In the genomic region with DNA sequence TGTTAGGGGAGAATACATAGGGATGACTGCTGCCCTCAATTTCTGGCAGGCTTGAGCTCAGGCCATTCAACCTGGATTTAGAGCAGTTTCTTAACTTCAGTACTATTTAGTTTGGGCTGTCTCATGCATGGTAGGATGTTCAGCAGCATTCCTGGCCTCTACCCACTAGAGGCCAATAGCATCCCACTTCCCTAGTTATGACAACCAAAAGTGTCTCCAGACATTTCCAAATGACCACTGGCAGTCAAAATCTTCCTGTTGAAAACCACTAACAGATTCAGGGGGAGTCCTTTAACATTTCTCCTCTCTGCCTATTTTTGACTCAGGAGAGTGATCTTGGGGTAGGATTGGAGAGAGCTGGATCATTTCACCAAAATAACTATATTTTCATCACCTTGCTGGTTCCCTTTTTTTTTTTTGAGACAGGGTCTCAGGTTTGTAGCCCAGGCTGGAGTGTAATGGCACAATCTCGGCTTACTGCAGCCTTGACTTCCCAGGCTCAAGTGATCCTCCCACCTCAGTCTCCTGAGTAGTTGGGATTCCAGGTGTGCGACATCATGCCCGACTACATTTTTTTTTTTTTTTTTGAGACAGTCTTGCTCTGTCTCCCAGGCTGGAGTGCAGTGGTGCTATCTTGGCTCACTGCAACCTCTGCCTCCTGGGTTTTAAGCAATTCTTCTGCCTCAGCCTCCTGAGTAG, we compare ENCODE assay signal across 1 cellular context.
TF ChIP-seq lines count a peak whose summit lies in the region.

No MANE protein-coding gene starts in this region.

TF ChIP-seq in HCT116, 20 proteins besides CTCF, POLR2A, EP300 and RAD21 (continued from another document):
- TF ChIP-seq CEBPB (IDR thresholded peaks at IDR 0.05; ENCODE audit: low read depth) (no peak), ELF1 (IDR thresholded peaks at IDR 0.05; ENCODE audit: borderline replicate concordance, low read depth) (no peak), EZH2 (IDR thresholded peaks at IDR 0.05) (no peak), ZNF274 (IDR thresholded peaks at IDR 0.05; ENCODE audit: low read depth, low read length) (no peak)
